In genomic region chr16:30369938-30370443, GRCh38 we compare ENCODE assay signal across 9 cellular contexts. TPM values are rescaled to one million over a fixed set of nuclear protein-coding genes. Genes with fewer than 3 reads are reported as not detected.
DNase-seq lines count a peak whose midpoint lies in the region; ATAC-seq and TF ChIP-seq lines count a peak whose summit lies in the region.
"Had no signal": no experiment of that assay in that cellular context is flagged by ENCODE, and none has a peak within 500 bp of the region (broad histone marks: within the 10 kb centered on the region; RNA-seq: fewer than 3 reads in every experiment).

No MANE protein-coding gene starts in this region.

- H3K4me3 ChIP-seq in DND-41 (ENCODE audit: low read depth in 1 of 2, low read length in 2 of 2) (peak overlapping the region; percentile 73 to 76; a peak in 3 of 4 replicates), GM23248 (peak overlapping the region; percentile 94), SK-N-MC (peak overlapping the region; percentile 82), hepatocyte (peak overlapping the region; percentile 85)

- ATAC-seq in DND-41 (ENCODE audit: insufficient read depth, low read depth): no peak

- H3K27me3 ChIP-seq in DND-41 (ENCODE audit: insufficient read depth, low read length, poor library complexity): no peaks in the 10 kb centered on the region
- H3K27me3 ChIP-seq in GM23248 (replicated peaks; ENCODE audit: insufficient read depth): no peaks in the 10 kb centered on the region
- no peaks in the 10 kb centered on the region for H3K27me3 ChIP-seq in hepatocyte

- in situ Hi-C loops in GM23248 (cut with MboI): no loop called here

- peak overlapping the region; percentile 86 for H3K4me2 ChIP-seq in DND-41 (ENCODE audit: insufficient read depth, low read length)
- H3K4me2 ChIP-seq in GM23248 (ENCODE audit: unreplicated experiment): peak overlapping the region; percentile 100
- H3K4me2 ChIP-seq in hepatocyte: peak overlapping the region; percentile 96

- peak overlapping the region; percentile 46 for H3K27ac ChIP-seq in DND-41 (ENCODE audit: low read length)
- peak overlapping the region; percentile 71 for H3K27ac ChIP-seq in GM23248
- no peak overlapping the region for H3K27ac ChIP-seq in SK-N-MC
- peak overlapping the region; percentile 68 for H3K27ac ChIP-seq in hepatocyte

- H3K9ac ChIP-seq in DND-41 (ENCODE audit: low read depth, low read length) (peak overlapping the region; percentile 77), GM23248 (peak overlapping the region; percentile 80), SK-N-MC (ENCODE audit: insufficient read length) (peak overlapping the region; percentile 78)

- peak; percentile 36 for TF ChIP-seq CTCF in DND-41 (IDR thresholded peaks at IDR 0.05; ENCODE audit: borderline replicate concordance, extremely low read depth, low read length, poor library complexity, severe bottlenecking)
- TF ChIP-seq CTCF in hepatocyte (IDR thresholded peaks at IDR 0.05; ENCODE audit: poor library complexity): no peak

- H3K79me2 ChIP-seq in DND-41 (ENCODE audit: insufficient read depth, low read length): peaks cover 50% of the 10 kb centered on the region
- peaks cover 49% of the 10 kb centered on the region for H3K79me2 ChIP-seq in GM23248 (ENCODE audit: insufficient read depth)
- peaks cover 49% of the 10 kb centered on the region for H3K79me2 ChIP-seq in hepatocyte

- 1% methylated on average over 45 of the region's 73 CpGs; no CpG with 5 or more reads in 1 of the 2 experiments for WGBS in GM23248 (ENCODE audit: low coverage in 1 of 2, low lambda C conversion rate in 2 of 2, missing lambda C conversion rate in 2 of 2), 2 experiments
- WGBS in hepatocyte (ENCODE audit: low lambda C conversion rate, missing lambda C conversion rate): 0% methylated on average over 2 of the region's 73 CpGs

- peaks cover 27% of the 10 kb centered on the region for H3K36me3 ChIP-seq in DND-41 (ENCODE audit: insufficient read depth, low read length)
- no peaks in the 10 kb centered on the region; the same call in 1 of the 2 replicates for H3K36me3 ChIP-seq in GM23248 (ENCODE audit: low read depth)
- peaks cover 9% of the 10 kb centered on the region; the same call in 1 of the 2 replicates for H3K36me3 ChIP-seq in SK-N-MC (ENCODE audit: insufficient read depth, low read length)
- no peaks in the 10 kb centered on the region for H3K36me3 ChIP-seq in hepatocyte (replicated peaks; ENCODE audit: insufficient read depth, low read depth)

- intact Hi-C loops in posterior vena cava (cut with DNase I): no loop called here

- peak overlapping the region; percentile 96 for H3K4me3 Mint-ChIP-seq in stimulated activated naive CD8-positive, alpha-beta T cell treated with anti-CD3 and anti-CD28 coated beads, Interleukin-15, Interleukin-2, amounts not matched to agents 100 ng/mL and 50 ng/mL, for 24 hours

- H2AFZ ChIP-seq in DND-41 (ENCODE audit: low read depth, low read length) (peak overlapping the region; percentile 15; the same call in 1 of the 2 replicates), GM23248 (no peak overlapping the region), hepatocyte (no peak overlapping the region)

- H4K20me1 ChIP-seq in DND-41 (ENCODE audit: insufficient read depth, low read length) (peaks cover 28% of the 10 kb centered on the region), GM23248 (ENCODE audit: insufficient read depth) (no peaks in the 10 kb centered on the region; the same call in 1 of the 2 replicates), hepatocyte (ENCODE audit: insufficient read depth, poor library complexity, severe bottlenecking) (peaks cover 44% of the 10 kb centered on the region)

- H3K9me2 ChIP-seq in GM23248 (ENCODE audit: insufficient read depth) (no peaks in the 10 kb centered on the region), hepatocyte (replicated peaks; ENCODE audit: insufficient read depth) (no peaks in the 10 kb centered on the region)

- DNase-seq in DND-41: no peak
- DNase-seq in GM23248: no peak
- DNase-seq in SK-N-MC (ENCODE audit: low read depth, low spot score): no peak
- DNase-seq in hepatocyte (ENCODE audit: low spot score): no peak
- DNase-seq in posterior vena cava (ENCODE audit: low spot score): no peak
- DNase-seq in NOMO-1 treated with DMSO at 0.1 percent for 48 hours (lab: John Stamatoyannopoulos, UW; ENCODE audit: unreplicated experiment): no peak
- DNase-seq in nucleus accumbens (lab: John Stamatoyannopoulos, UW): no peak

- no peak overlapping the region for H3K27ac Mint-ChIP-seq in stimulated activated naive CD8-positive, alpha-beta T cell treated with anti-CD3 and anti-CD28 coated beads, Interleukin-15, Interleukin-2, amounts not matched to agents 100 ng/mL and 50 ng/mL, for 24 hours

- H3K9me3 Mint-ChIP-seq in stimulated activated naive CD8-positive, alpha-beta T cell treated with anti-CD3 and anti-CD28 coated beads, Interleukin-15, Interleukin-2, amounts not matched to agents 100 ng/mL and 50 ng/mL, for 24 hours: no peaks in the 10 kb centered on the region

- H3K9me3 ChIP-seq in DND-41 (ENCODE audit: insufficient read depth, low read length, severe bottlenecking): no peaks in the 10 kb centered on the region
- H3K9me3 ChIP-seq in GM23248 (ENCODE audit: low read depth): no peaks in the 10 kb centered on the region
- H3K9me3 ChIP-seq in SK-N-MC (ENCODE audit: low read depth, low read length): no peaks in the 10 kb centered on the region
- no peaks in the 10 kb centered on the region for H3K9me3 ChIP-seq in hepatocyte (ENCODE audit: low read depth)

- H3K4me1 Mint-ChIP-seq in stimulated activated naive CD8-positive, alpha-beta T cell treated with anti-CD3 and anti-CD28 coated beads, Interleukin-15, Interleukin-2, amounts not matched to agents 100 ng/mL and 50 ng/mL, for 24 hours (ENCODE audit: low read depth): peaks cover 49% of the 10 kb centered on the region

- no peaks in the 10 kb centered on the region for H3K27me3 Mint-ChIP-seq in stimulated activated naive CD8-positive, alpha-beta T cell treated with anti-CD3 and anti-CD28 coated beads, Interleukin-15, Interleukin-2, amounts not matched to agents 100 ng/mL and 50 ng/mL, for 24 hours

- peaks cover 10% of the 10 kb centered on the region; the same call in 1 of the 2 replicates for H3F3A ChIP-seq in GM23248 (ENCODE audit: insufficient read depth)

- H3K4me1 ChIP-seq in DND-41 (ENCODE audit: insufficient read depth, low read length): peaks cover 51% of the 10 kb centered on the region
- H3K4me1 ChIP-seq in GM23248 (ENCODE audit: insufficient read depth): peaks cover 23% of the 10 kb centered on the region
- H3K4me1 ChIP-seq in hepatocyte (ENCODE audit: insufficient read depth): peaks cover 12% of the 10 kb centered on the region

- peaks cover 21% of the 10 kb centered on the region for H3K36me3 Mint-ChIP-seq in stimulated activated naive CD8-positive, alpha-beta T cell treated with anti-CD3 and anti-CD28 coated beads, Interleukin-15, Interleukin-2, amounts not matched to agents 100 ng/mL and 50 ng/mL, for 24 hours (ENCODE audit: low read depth)

RNA-seq across cellular contexts. Expression of gene TBC1D10B, which starts 0.3 kb away (rescaled TPM):
- total RNA-seq in GM23248 (2014; rRNA removed; shearing (Covaris generic)): 41.2 and 43.9 TPM in 2 replicates
- polyA plus RNA-seq in GM23248 (2016; fragmentation: Nextera tagmentation; extraction: Ambion mirVana) (10.3 and 12.2 TPM in 2 replicates), hepatocyte (33.3 and 37.9 TPM in 2 replicates)
- total RNA-seq in hepatocyte (21.4 and 29.3 TPM in 2 replicates), posterior vena cava (10 to 100 TPM; 27.8 to 29.8 TPM)

RNA-seq across cellular contexts. Expression of gene MYL11, which starts 4.6 kb away (rescaled TPM):
- not detected in 2 replicates for total RNA-seq in GM23248 (2014; rRNA removed; shearing (Covaris generic))
- polyA plus RNA-seq in GM23248 (2016; fragmentation: Nextera tagmentation; extraction: Ambion mirVana): 1.5 and 2.1 TPM in 2 replicates
- 4.0 TPM in 1 of 2 replicates, not detected in the other for total RNA-seq in hepatocyte
- 2.2 and 5.3 TPM in 2 replicates for polyA plus RNA-seq in hepatocyte
- not detected for total RNA-seq in posterior vena cava
- total RNA-seq: T-helper 1 cell treated with Interleukin-12 subunit alpha and Interleukin-12 subunit beta and Interleukin-4 antibody, amounts not matched to agents 30 ng/mL and 1 ng/mL, for 36 hours had no signal

RNA-seq across cellular contexts. Expression of gene SEPTIN1, which starts 12.4 kb away (rescaled TPM):
- total RNA-seq in GM23248 (2014; rRNA removed; shearing (Covaris generic)): not detected in 2 replicates
- polyA plus RNA-seq in GM23248 (2016; fragmentation: Nextera tagmentation; extraction: Ambion mirVana) (1.7 and 1.9 TPM in 2 replicates), hepatocyte (1.5 and 2.3 TPM in 2 replicates)
- total RNA-seq in hepatocyte (not detected in 2 replicates), posterior vena cava (1 to 10 TPM; 1.6 to 3.0 TPM)

RNA-seq across cellular contexts. Expression of gene CD2BP2, which starts 14.9 kb away (rescaled TPM):
- total RNA-seq in GM23248 (2014; rRNA removed; shearing (Covaris generic)): 38.5 and 42.9 TPM in 2 replicates
- 50.0 and 53.4 TPM in 2 replicates for polyA plus RNA-seq in GM23248 (2016; fragmentation: Nextera tagmentation; extraction: Ambion mirVana)
- 44.2 and 45.1 TPM in 2 replicates for total RNA-seq in hepatocyte
- 37.6 and 41.0 TPM in 2 replicates for polyA plus RNA-seq in hepatocyte
- 10 to 100 TPM; 47.9 to 54.2 TPM for total RNA-seq in posterior vena cava

RNA-seq across cellular contexts. Expression of gene ZNF48, which starts 25.2 kb away (rescaled TPM):
- total RNA-seq in GM23248 (2014; rRNA removed; shearing (Covaris generic)): 6.3 and 16.2 TPM in 2 replicates
- polyA plus RNA-seq in GM23248 (2016; fragmentation: Nextera tagmentation; extraction: Ambion mirVana) (0.65 and 0.81 TPM in 2 replicates), hepatocyte (6.1 and 7.1 TPM in 2 replicates)
- total RNA-seq in hepatocyte (7.7 and 8.0 TPM in 2 replicates), posterior vena cava (1 to 10 TPM; 6.2 to 6.5 TPM)
